Comparison of ENCODE assay signal across 25 cellular contexts in genomic region chr12:77236066-77236465, GRCh38.
"Had no signal": no experiment of that assay in that cellular context is flagged by ENCODE, and none has a peak within 500 bp of the region (broad histone marks: within the 10 kb centered on the region; RNA-seq: fewer than 3 reads in every experiment).

No MANE protein-coding gene starts in this region.

- H3K27ac Mint-ChIP-seq: activated CD4-positive, alpha-beta T cell treated with anti-CD3 and anti-CD28 coated beads, Interleukin-2, amount 10 ng/mL, durations not matched to agents 24 days and 14 days; activated CD8-positive, alpha-beta memory T cell treated with anti-CD3 and anti-CD28 coated beads, Interleukin-2, amount 10 ng/mL, durations not matched to agents 7 days and 5 days; activated CD8-positive, alpha-beta T cell treated with anti-CD3 and anti-CD28 coated beads for 36 hours; activated naive CD4-positive, alpha-beta T cell treated with anti-CD3 and anti-CD28 coated beads, Interleukin-2, amount 50 U/mL, for 24 hours; stimulated activated memory B cell treated with anti-CD40 and anti-IgM and Interleukin-4, amounts not matched to agents 10 μg/mL and 1 μg/mL and 100 μg/mL, for 72 hours; T-cell; T-helper 2 cell treated with Interferon-gamma antibody and Interleukin-4, amounts not matched to agents 5 μg/mL and 100 μg/mL, for 36 hours; type B pancreatic cell had no signal

- H3K27me3 Mint-ChIP-seq: activated CD4-positive, alpha-beta T cell treated with anti-CD3 and anti-CD28 coated beads, Interleukin-2, amount 10 ng/mL, durations not matched to agents 24 days and 14 days; activated CD8-positive, alpha-beta memory T cell treated with anti-CD3 and anti-CD28 coated beads, Interleukin-2, amount 10 ng/mL, durations not matched to agents 7 days and 5 days; activated CD8-positive, alpha-beta T cell treated with anti-CD3 and anti-CD28 coated beads for 36 hours; stimulated activated memory B cell treated with anti-CD40 and anti-IgM and Interleukin-4, amounts not matched to agents 10 μg/mL and 1 μg/mL and 100 μg/mL, for 72 hours; T-cell; type B pancreatic cell had no signal

- H3K9me3 Mint-ChIP-seq: activated CD4-positive, alpha-beta T cell treated with anti-CD3 and anti-CD28 coated beads, Interleukin-2, amount 10 ng/mL, durations not matched to agents 24 days and 14 days; activated CD8-positive, alpha-beta T cell treated with anti-CD3 and anti-CD28 coated beads for 36 hours; T-helper 2 cell treated with Interferon-gamma antibody and Interleukin-4, amounts not matched to agents 5 μg/mL and 100 μg/mL, for 36 hours; type B pancreatic cell had no signal

- H3K4me2 ChIP-seq: smooth muscle cell had no signal

- DNase-seq: activated CD4-positive, alpha-beta T cell treated with anti-CD3 and anti-CD28 coated beads, Interleukin-2, amount 10 ng/mL, durations not matched to agents 24 days and 14 days; activated CD8-positive, alpha-beta memory T cell treated with anti-CD3 and anti-CD28 coated beads, Interleukin-2, amount 10 ng/mL, durations not matched to agents 7 days and 5 days; activated CD8-positive, alpha-beta T cell treated with anti-CD3 and anti-CD28 coated beads for 36 hours; activated gamma-delta T cell treated with Interleukin-2 at 50 U/mL for 16 hours; activated T-cell treated with anti-CD3 and anti-CD28 coated beads for 4 hours; heart left ventricle; left cardiac atrium; mesendoderm; naive B cell; nucleus accumbens; stimulated activated CD4-positive, alpha-beta T cell treated with anti-CD3 and anti-CD28 coated beads, Interleukin-15, amount 100 ng/mL, for 24 hours; stomach; T-cell had no signal

- H3K9me3 ChIP-seq: ascending aorta, gastroesophageal sphincter, heart left ventricle, stomach, suprapubic skin had no signal

- H3K27ac ChIP-seq: ascending aorta, cardiac muscle cell, epithelial cell of prostate, gastroesophageal sphincter, heart left ventricle, parathyroid adenoma, stomach, suprapubic skin, VCaP had no signal

- H3K4me1 ChIP-seq: ascending aorta, gastroesophageal sphincter had no signal

- H3K4me1 Mint-ChIP-seq: activated CD4-positive, alpha-beta T cell treated with anti-CD3 and anti-CD28 coated beads, Interleukin-2, amount 10 ng/mL, durations not matched to agents 24 days and 14 days; activated CD8-positive, alpha-beta memory T cell treated with anti-CD3 and anti-CD28 coated beads, Interleukin-2, amount 10 ng/mL, durations not matched to agents 7 days and 5 days; activated naive CD4-positive, alpha-beta T cell treated with anti-CD3 and anti-CD28 coated beads, Interleukin-2, amount 50 U/mL, for 24 hours; naive B cell; stimulated activated memory B cell treated with anti-CD40 and anti-IgM and Interleukin-4, amounts not matched to agents 10 μg/mL and 1 μg/mL and 100 μg/mL, for 72 hours; T-cell had no signal

- H2AFZ ChIP-seq: parathyroid adenoma had no signal

- H3K79me2 ChIP-seq: parathyroid adenoma had no signal

- H3K4me3 Mint-ChIP-seq: activated CD4-positive, alpha-beta T cell treated with anti-CD3 and anti-CD28 coated beads, Interleukin-2, amount 10 ng/mL, durations not matched to agents 24 days and 14 days; activated CD8-positive, alpha-beta memory T cell treated with anti-CD3 and anti-CD28 coated beads, Interleukin-2, amount 10 ng/mL, durations not matched to agents 7 days and 5 days; activated CD8-positive, alpha-beta T cell treated with anti-CD3 and anti-CD28 coated beads for 36 hours; activated naive CD4-positive, alpha-beta T cell treated with anti-CD3 and anti-CD28 coated beads, Interleukin-2, amount 50 U/mL, for 24 hours; naive B cell; stimulated activated memory B cell treated with anti-CD40 and anti-IgM and Interleukin-4, amounts not matched to agents 10 μg/mL and 1 μg/mL and 100 μg/mL, for 72 hours; T-cell; T-helper 2 cell treated with Interferon-gamma antibody and Interleukin-4, amounts not matched to agents 5 μg/mL and 100 μg/mL, for 36 hours; type B pancreatic cell had no signal

- H3K36me3 ChIP-seq: ascending aorta, cardiac muscle cell, gastroesophageal sphincter, heart left ventricle, stomach, suprapubic skin had no signal

- H3K4me3 ChIP-seq: ascending aorta, cardiac muscle cell, gastroesophageal sphincter, heart left ventricle, smooth muscle cell, stomach, suprapubic skin had no signal

- H3K27me3 ChIP-seq: ascending aorta, cardiac muscle cell, gastroesophageal sphincter, heart left ventricle, stomach, suprapubic skin had no signal

- H3K9ac ChIP-seq: parathyroid adenoma had no signal

- H3K36me3 Mint-ChIP-seq: activated CD8-positive, alpha-beta memory T cell treated with anti-CD3 and anti-CD28 coated beads, Interleukin-2, amount 10 ng/mL, durations not matched to agents 7 days and 5 days; activated naive CD4-positive, alpha-beta T cell treated with anti-CD3 and anti-CD28 coated beads, Interleukin-2, amount 50 U/mL, for 24 hours; naive B cell; stimulated activated memory B cell treated with anti-CD40 and anti-IgM and Interleukin-4, amounts not matched to agents 10 μg/mL and 1 μg/mL and 100 μg/mL, for 72 hours; T-cell; type B pancreatic cell had no signal
